Comparison of ENCODE assay signal across 1 cellular context in genomic region chr17:77419547-77420475, GRCh38.
A peak's percentile ranks its signal among the peaks of the same experiment; 100 is the strongest.
TF ChIP-seq lines count a peak whose summit lies in the region.

No MANE protein-coding gene starts in this region.

TF ChIP-seq in HEK293, 187 proteins besides CTCF, POLR2A, EP300 and RAD21 (continued from another document and continues in another):
- TF ChIP-seq ZNF521 (tag by site-specific recombination; IDR thresholded peaks at IDR 0.05) (no peak), REPIN1 (tag by site-specific recombination; IDR thresholded peaks at IDR 0.05; ENCODE audit: low read depth) (no peak), ZNF571 (tag by site-specific recombination; IDR thresholded peaks at IDR 0.05) (no peak), ZNF341 (tag by site-specific recombination; IDR thresholded peaks at IDR 0.05; ENCODE audit: low read depth) (peak; percentile 38; the same call in 1 of the 2 replicates), ZNF184 (tag by site-specific recombination; IDR thresholded peaks at IDR 0.05) (no peak), ZNF560 (tag by site-specific recombination; IDR thresholded peaks at IDR 0.05; ENCODE audit: borderline replicate concordance) (no peak), ZNF121 (tag by site-specific recombination; IDR thresholded peaks at IDR 0.05) (no peak), ZNF707 (tag by site-specific recombination; IDR thresholded peaks at IDR 0.05) (no peak), SP7 (tag by site-specific recombination; IDR thresholded peaks at IDR 0.05) (no peak), KLF9 (tag by site-specific recombination; IDR thresholded peaks at IDR 0.05; ENCODE audit: low read depth) (peak; percentile 39; the same call in 1 of the 2 replicates), ZNF658 (tag by site-specific recombination; IDR thresholded peaks at IDR 0.05) (no peak), ZBTB49 (tag by site-specific recombination; IDR thresholded peaks at IDR 0.05; ENCODE audit: low read depth) (no peak), ZNF596 (tag by site-specific recombination; IDR thresholded peaks at IDR 0.05) (no peak), ZNF157 (tag by site-specific recombination; IDR thresholded peaks at IDR 0.05) (no peak), ZNF514 (tag by site-specific recombination; IDR thresholded peaks at IDR 0.05) (no peak), HOXA7 (CRISPR knock-in tag; IDR thresholded peaks at IDR 0.05; ENCODE audit: borderline replicate concordance) (no peak), SCRT2 (tag by site-specific recombination; IDR thresholded peaks at IDR 0.05) (peak; percentile 58; the same call in 1 of the 2 replicates), ZIC2 (tag by site-specific recombination; IDR thresholded peaks at IDR 0.05) (peak; percentile 72), ZNF530 (tag by site-specific recombination; IDR thresholded peaks at IDR 0.05; ENCODE audit: low read depth) (no peak), KLF1 (tag by site-specific recombination; IDR thresholded peaks at IDR 0.05) (no peak), ZBTB17 (tag by site-specific recombination; IDR thresholded peaks at IDR 0.05) (0 out of 2 replicates have a peak, but pooled peaks have one; percentile 13), PATZ1 (tag by site-specific recombination; IDR thresholded peaks at IDR 0.05) (peak; percentile 74), ZNF48 (tag by site-specific recombination; IDR thresholded peaks at IDR 0.05) (no peak), ZNF600 (tag by site-specific recombination; IDR thresholded peaks at IDR 0.05) (peak; percentile 75), ZNF362 (tag by site-specific recombination; IDR thresholded peaks at IDR 0.05) (no peak), SP2 (tag by site-specific recombination; IDR thresholded peaks at IDR 0.05) (peak; percentile 58), ZNF114 (tag by site-specific recombination; IDR thresholded peaks at IDR 0.05) (no peak), ZNF16 (tag by site-specific recombination; IDR thresholded peaks at IDR 0.05; ENCODE audit: low read depth) (no peak), ZNF701 (tag by site-specific recombination; IDR thresholded peaks at IDR 0.05) (no peak), SCRT1 (tag by site-specific recombination; IDR thresholded peaks at IDR 0.05; ENCODE audit: borderline replicate concordance) (0 out of 2 replicates have a peak, but pooled peaks have one; percentile 44), MEIS1 (CRISPR knock-in tag; IDR thresholded peaks at IDR 0.05; ENCODE audit: borderline replicate concordance) (no peak), ZFHX2 (tag by site-specific recombination; conservative IDR thresholded peaks at IDR 0.05) (0 out of 2 replicates have a peak, but pooled peaks have one; percentile 11), KLF16 (tag by site-specific recombination; IDR thresholded peaks at IDR 0.05) (no peak), ZNF626 (tag by site-specific recombination; IDR thresholded peaks at IDR 0.05) (no peak), ZNF354C (tag by site-specific recombination; IDR thresholded peaks at IDR 0.05; ENCODE audit: borderline replicate concordance, low read depth) (no peak), ZNF10 (tag by site-specific recombination; IDR thresholded peaks at IDR 0.05) (peak; percentile 100), ZNF513 (tag by site-specific recombination; IDR thresholded peaks at IDR 0.05) (no peak), ZNF747 (tag by site-specific recombination; IDR thresholded peaks at IDR 0.05) (no peak), ZNF837 (tag by site-specific recombination; IDR thresholded peaks at IDR 0.05) (no peak), GLIS2 (tag by site-specific recombination; IDR thresholded peaks at IDR 0.05) (peak; percentile 69), IKZF3 (tag by site-specific recombination; IDR thresholded peaks at IDR 0.05) (peak; percentile 74), ZNF223 (tag by site-specific recombination; IDR thresholded peaks at IDR 0.05) (peak; percentile 72; the same call in 1 of the 2 replicates), ZNF670 (tag by site-specific recombination; IDR thresholded peaks at IDR 0.05; ENCODE audit: low read depth) (no peak), ZFP41 (tag by site-specific recombination; IDR thresholded peaks at IDR 0.05; ENCODE audit: borderline replicate concordance) (no peak), GLIS1 (tag by site-specific recombination; IDR thresholded peaks at IDR 0.05) (peak; percentile 92), ZSCAN23 (tag by site-specific recombination; IDR thresholded peaks at IDR 0.05) (no peak), FEZF1 (tag by site-specific recombination; IDR thresholded peaks at IDR 0.05) (no peak), ZNF830 (tag by site-specific recombination; IDR thresholded peaks at IDR 0.05; ENCODE audit: low read depth) (no peak), ZNF629 (tag by site-specific recombination; IDR thresholded peaks at IDR 0.05) (no peak), HOXC10 (CRISPR knock-in tag; IDR thresholded peaks at IDR 0.05) (no peak), ZNF138 (tag by site-specific recombination; IDR thresholded peaks at IDR 0.05; ENCODE audit: borderline replicate concordance) (no peak), ZNF624 (tag by site-specific recombination; IDR thresholded peaks at IDR 0.05) (no peak)
- TF ChIP-seq, protein P1, sequence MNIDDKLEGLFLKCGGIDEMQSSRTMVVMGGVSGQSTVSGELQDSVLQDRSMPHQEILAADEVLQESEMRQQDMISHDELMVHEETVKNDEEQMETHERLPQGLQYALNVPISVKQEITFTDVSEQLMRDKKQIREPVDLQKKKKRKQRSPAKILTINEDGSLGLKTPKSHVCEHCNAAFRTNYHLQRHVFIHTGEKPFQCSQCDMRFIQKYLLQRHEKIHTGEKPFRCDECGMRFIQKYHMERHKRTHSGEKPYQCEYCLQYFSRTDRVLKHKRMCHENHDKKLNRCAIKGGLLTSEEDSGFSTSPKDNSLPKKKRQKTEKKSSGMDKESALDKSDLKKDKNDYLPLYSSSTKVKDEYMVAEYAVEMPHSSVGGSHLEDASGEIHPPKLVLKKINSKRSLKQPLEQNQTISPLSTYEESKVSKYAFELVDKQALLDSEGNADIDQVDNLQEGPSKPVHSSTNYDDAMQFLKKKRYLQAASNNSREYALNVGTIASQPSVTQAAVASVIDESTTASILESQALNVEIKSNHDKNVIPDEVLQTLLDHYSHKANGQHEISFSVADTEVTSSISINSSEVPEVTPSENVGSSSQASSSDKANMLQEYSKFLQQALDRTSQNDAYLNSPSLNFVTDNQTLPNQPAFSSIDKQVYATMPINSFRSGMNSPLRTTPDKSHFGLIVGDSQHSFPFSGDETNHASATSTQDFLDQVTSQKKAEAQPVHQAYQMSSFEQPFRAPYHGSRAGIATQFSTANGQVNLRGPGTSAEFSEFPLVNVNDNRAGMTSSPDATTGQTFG (tag by site-specific recombination; IDR thresholded peaks at IDR 0.05; ENCODE audit: borderline replicate concordance): no peak
- TF ChIP-seq, protein P2, sequence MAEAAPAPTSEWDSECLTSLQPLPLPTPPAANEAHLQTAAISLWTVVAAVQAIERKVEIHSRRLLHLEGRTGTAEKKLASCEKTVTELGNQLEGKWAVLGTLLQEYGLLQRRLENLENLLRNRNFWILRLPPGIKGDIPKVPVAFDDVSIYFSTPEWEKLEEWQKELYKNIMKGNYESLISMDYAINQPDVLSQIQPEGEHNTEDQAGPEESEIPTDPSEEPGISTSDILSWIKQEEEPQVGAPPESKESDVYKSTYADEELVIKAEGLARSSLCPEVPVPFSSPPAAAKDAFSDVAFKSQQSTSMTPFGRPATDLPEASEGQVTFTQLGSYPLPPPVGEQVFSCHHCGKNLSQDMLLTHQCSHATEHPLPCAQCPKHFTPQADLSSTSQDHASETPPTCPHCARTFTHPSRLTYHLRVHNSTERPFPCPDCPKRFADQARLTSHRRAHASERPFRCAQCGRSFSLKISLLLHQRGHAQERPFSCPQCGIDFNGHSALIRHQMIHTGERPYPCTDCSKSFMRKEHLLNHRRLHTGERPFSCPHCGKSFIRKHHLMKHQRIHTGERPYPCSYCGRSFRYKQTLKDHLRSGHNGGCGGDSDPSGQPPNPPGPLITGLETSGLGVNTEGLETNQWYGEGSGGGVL (tag by site-specific recombination; IDR thresholded peaks at IDR 0.05): no peak
- TF ChIP-seq, protein P3, sequence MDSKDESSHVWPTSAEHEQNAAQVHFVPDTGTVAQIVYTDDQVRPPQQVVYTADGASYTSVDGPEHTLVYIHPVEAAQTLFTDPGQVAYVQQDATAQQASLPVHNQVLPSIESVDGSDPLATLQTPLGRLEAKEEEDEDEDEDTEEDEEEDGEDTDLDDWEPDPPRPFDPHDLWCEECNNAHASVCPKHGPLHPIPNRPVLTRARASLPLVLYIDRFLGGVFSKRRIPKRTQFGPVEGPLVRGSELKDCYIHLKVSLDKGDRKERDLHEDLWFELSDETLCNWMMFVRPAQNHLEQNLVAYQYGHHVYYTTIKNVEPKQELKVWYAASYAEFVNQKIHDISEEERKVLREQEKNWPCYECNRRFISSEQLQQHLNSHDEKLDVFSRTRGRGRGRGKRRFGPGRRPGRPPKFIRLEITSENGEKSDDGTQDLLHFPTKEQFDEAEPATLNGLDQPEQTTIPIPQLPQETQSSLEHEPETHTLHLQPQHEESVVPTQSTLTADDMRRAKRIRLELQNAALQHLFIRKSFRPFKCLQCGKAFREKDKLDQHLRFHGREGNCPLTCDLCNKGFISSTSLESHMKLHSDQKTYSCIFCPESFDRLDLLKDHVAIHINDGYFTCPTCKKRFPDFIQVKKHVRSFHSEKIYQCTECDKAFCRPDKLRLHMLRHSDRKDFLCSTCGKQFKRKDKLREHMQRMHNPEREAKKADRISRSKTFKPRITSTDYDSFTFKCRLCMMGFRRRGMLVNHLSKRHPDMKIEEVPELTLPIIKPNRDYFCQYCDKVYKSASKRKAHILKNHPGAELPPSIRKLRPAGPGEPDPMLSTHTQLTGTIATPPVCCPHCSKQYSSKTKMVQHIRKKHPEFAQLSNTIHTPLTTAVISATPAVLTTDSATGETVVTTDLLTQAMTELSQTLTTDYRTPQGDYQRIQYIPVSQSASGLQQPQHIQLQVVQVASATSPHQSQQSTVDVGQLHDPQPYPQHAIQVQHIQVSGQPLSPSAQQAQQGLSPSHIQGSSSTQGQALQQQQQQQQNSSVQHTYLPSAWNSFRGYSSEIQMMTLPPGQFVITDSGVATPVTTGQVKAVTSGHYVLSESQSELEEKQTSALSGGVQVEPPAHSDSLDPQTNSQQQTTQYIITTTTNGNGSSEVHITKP (tag by site-specific recombination; IDR thresholded peaks at IDR 0.05): peak; percentile 72
- TF ChIP-seq, protein P4, sequence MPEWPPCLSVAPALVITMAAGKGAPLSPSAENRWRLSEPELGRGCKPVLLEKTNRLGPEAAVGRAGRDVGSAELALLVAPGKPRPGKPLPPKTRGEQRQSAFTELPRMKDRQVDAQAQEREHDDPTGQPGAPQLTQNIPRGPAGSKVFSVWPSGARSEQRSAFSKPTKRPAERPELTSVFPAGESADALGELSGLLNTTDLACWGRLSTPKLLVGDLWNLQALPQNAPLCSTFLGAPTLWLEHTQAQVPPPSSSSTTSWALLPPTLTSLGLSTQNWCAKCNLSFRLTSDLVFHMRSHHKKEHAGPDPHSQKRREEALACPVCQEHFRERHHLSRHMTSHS (tag by site-specific recombination; IDR thresholded peaks at IDR 0.05): no peak
